Comparison of ENCODE assay signal across 14 cellular contexts in genomic region chr1:54347261-54347954, GRCh38.
"Had no signal": no experiment of that assay in that cellular context is flagged by ENCODE, and none has a peak within 500 bp of the region (broad histone marks: within the 10 kb centered on the region; RNA-seq: fewer than 3 reads in every experiment).

No MANE protein-coding gene starts in this region.

- H3K27ac ChIP-seq: lower lobe of right lung, neural progenitor cell, ovary, vagina had no signal

- DNase-seq: activated B cell treated with CpG ODN at 0.5 μM for 24 hours; activated CD4-positive, alpha-beta T cell treated with anti-CD3 and anti-CD28 coated beads, Interleukin-2, amount 50 U/mL, for 4 hours; activated naive CD8-positive, alpha-beta T cell treated with anti-CD3 and anti-CD28 coated beads, Interleukin-2, amount 50 U/mL, for 24 hours; activated T-cell treated with anti-CD3 and anti-CD28 coated beads, Interleukin-2, amount 50 U/mL, for 72 hours; hypothalamus; left cardiac atrium; ovary; stimulated activated CD4-positive, alpha-beta T cell treated with anti-CD3 and anti-CD28 coated beads, Interleukin-4, amount 100 ng/mL, for 4 hours had no signal

- H3K27me3 Mint-ChIP-seq: activated B cell treated with CpG ODN at 0.5 μM for 24 hours; activated naive CD8-positive, alpha-beta T cell treated with anti-CD3 and anti-CD28 coated beads, Interleukin-2, amount 50 U/mL, for 24 hours; central memory CD8-positive, alpha-beta T cell; dendritic cell treated with granulocyte-macrophage colony-stimulating factor and Interleukin-4, amounts not matched to agents 40 ng/mL and 50 ng/mL, for 4 days had no signal

- H3K9me3 ChIP-seq: lower lobe of right lung, ovary, vagina had no signal

- H3K9me3 Mint-ChIP-seq: activated B cell treated with CpG ODN at 0.5 μM for 24 hours; activated naive CD8-positive, alpha-beta T cell treated with anti-CD3 and anti-CD28 coated beads, Interleukin-2, amount 50 U/mL, for 24 hours; activated T-cell treated with anti-CD3 and anti-CD28 coated beads, Interleukin-2, amount 50 U/mL, for 72 hours; central memory CD8-positive, alpha-beta T cell; dendritic cell treated with granulocyte-macrophage colony-stimulating factor and Interleukin-4, amounts not matched to agents 40 ng/mL and 50 ng/mL, for 4 days; neural progenitor cell; T-helper 1 cell treated with Interleukin-12 subunit alpha and Interleukin-12 subunit beta and Interleukin-4 antibody, amounts not matched to agents 30 μg/mL and 1 μg/mL, for 36 hours had no signal

- H3K9ac ChIP-seq: neural progenitor cell had no signal

- H3K4me1 Mint-ChIP-seq: activated B cell treated with CpG ODN at 0.5 μM for 24 hours had no signal

- H3K27ac Mint-ChIP-seq: activated B cell treated with CpG ODN at 0.5 μM for 24 hours; activated naive CD8-positive, alpha-beta T cell treated with anti-CD3 and anti-CD28 coated beads, Interleukin-2, amount 50 U/mL, for 24 hours; activated T-cell treated with anti-CD3 and anti-CD28 coated beads, Interleukin-2, amount 50 U/mL, for 72 hours; dendritic cell treated with granulocyte-macrophage colony-stimulating factor and Interleukin-4, amounts not matched to agents 40 ng/mL and 50 ng/mL, for 4 days; T-helper 1 cell treated with Interleukin-12 subunit alpha and Interleukin-12 subunit beta and Interleukin-4 antibody, amounts not matched to agents 30 μg/mL and 1 μg/mL, for 36 hours had no signal

- H3K4me3 Mint-ChIP-seq: activated B cell treated with CpG ODN at 0.5 μM for 24 hours; activated naive CD8-positive, alpha-beta T cell treated with anti-CD3 and anti-CD28 coated beads, Interleukin-2, amount 50 U/mL, for 24 hours; activated T-cell treated with anti-CD3 and anti-CD28 coated beads, Interleukin-2, amount 50 U/mL, for 72 hours; central memory CD8-positive, alpha-beta T cell; dendritic cell treated with granulocyte-macrophage colony-stimulating factor and Interleukin-4, amounts not matched to agents 40 ng/mL and 50 ng/mL, for 4 days; neural progenitor cell; T-helper 1 cell treated with Interleukin-12 subunit alpha and Interleukin-12 subunit beta and Interleukin-4 antibody, amounts not matched to agents 30 μg/mL and 1 μg/mL, for 36 hours had no signal

- ATAC-seq: activated T-cell treated with anti-CD3 and anti-CD28 coated beads, Interleukin-2, amount 50 U/mL, for 72 hours; left cardiac atrium had no signal

- H3K27me3 ChIP-seq: neural progenitor cell, ovary, vagina had no signal

- H3K36me3 ChIP-seq: lower lobe of right lung, neural progenitor cell, ovary, vagina had no signal

- H3K4me3 ChIP-seq: lower lobe of right lung, neural progenitor cell, ovary, vagina had no signal
